In the genomic region with DNA sequence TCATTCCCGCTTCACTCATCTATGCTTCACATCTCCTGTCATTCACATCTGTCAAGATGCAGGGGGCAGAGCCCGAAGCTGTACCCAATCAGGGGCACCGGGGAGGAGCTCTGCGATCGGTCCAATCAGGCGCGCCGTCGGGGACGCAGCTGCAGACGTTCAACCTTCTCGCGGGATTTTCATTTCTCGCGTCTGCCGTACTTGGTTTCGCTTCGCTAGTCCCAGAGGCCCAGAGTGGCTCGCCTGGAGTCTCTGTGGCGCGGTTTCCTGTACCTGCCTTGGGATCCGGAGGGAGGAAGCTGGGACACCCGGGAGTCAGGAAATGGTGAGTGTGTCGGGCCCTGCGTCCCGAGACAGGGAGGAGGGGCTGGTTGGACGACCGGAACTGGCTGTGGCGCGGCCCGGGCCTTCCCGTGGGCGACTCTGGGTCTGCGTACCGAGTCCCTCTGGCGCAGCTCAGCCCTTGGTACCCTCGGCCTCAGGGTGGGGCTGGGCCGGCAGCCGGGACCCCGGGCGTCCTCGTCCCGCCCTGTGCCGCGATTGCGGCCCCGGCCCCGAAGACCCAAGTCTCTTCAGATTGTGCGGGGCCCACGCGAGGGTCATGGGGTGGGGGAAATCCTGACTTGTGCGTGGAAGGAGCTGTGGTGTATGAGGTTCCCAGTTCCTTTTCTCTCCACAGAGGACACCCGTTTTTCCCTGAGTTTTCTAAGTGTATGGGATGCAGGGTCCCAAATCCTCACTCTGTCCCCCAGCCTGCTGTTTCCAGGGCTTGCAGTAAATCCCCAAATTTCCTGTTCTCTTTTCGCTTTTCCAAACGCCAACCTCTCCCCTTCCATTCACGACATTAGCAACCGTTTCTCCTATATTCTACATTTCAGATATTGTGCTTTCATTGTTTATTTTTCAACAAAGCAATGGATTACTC, we compare ENCODE assay signal across 1 cellular context.
TF ChIP-seq lines count a peak whose summit lies in the region.

Gene ZNF136 (plus strand): TSS at position 215 of the 925 bp plus-strand sequence. CDS start 108 bp downstream, at position 323.

TF ChIP-seq in WTC11, 78 proteins besides CTCF, POLR2A, EP300 and RAD21 (continued from another document and continues in another):
- TF ChIP-seq FOXP4 (CRISPR knock-in tag; IDR thresholded peaks at IDR 0.05) (0 out of 2 replicates have a peak, but pooled peaks have one; percentile 77), SMAD4 (CRISPR knock-in tag; IDR thresholded peaks at IDR 0.05) (no peak), RELA (CRISPR knock-in tag; IDR thresholded peaks at IDR 0.05; ENCODE audit: borderline replicate concordance) (no peak; the same call in 1 of the 2 replicates), AFF4 (CRISPR knock-in tag; IDR thresholded peaks at IDR 0.05; ENCODE audit: borderline replicate concordance) (no peak), GTF2I (CRISPR knock-in tag; conservative IDR thresholded peaks at IDR 0.05) (no peak), NFYB (CRISPR knock-in tag; conservative IDR thresholded peaks at IDR 0.05; ENCODE audit: low read depth) (peak; percentile 62), USF2 (CRISPR knock-in tag; IDR thresholded peaks at IDR 0.05) (no peak), ZNF138 (CRISPR knock-in tag; conservative IDR thresholded peaks at IDR 0.05) (no peak), ZNF423 (CRISPR knock-in tag; IDR thresholded peaks at IDR 0.05) (no peak), FOXK1 (CRISPR knock-in tag; IDR thresholded peaks at IDR 0.05) (peak; percentile 69), ZMAT4 (CRISPR knock-in tag; IDR thresholded peaks at IDR 0.05) (no peak), ZSCAN18 (CRISPR knock-in tag; IDR thresholded peaks at IDR 0.05) (no peak), PRRX2 (CRISPR knock-in tag; IDR thresholded peaks at IDR 0.05) (no peak), EMX1 (CRISPR knock-in tag; IDR thresholded peaks at IDR 0.05) (no peak), ZBTB21 (CRISPR knock-in tag; IDR thresholded peaks at IDR 0.05; ENCODE audit: borderline replicate concordance) (no peak), ZNF396 (CRISPR knock-in tag; IDR thresholded peaks at IDR 0.05; ENCODE audit: borderline replicate concordance) (no peak), NFE2L1 (CRISPR knock-in tag; IDR thresholded peaks at IDR 0.05) (no peak), NFATC4 (CRISPR knock-in tag; IDR thresholded peaks at IDR 0.05) (no peak), FOXJ3 (CRISPR knock-in tag; IDR thresholded peaks at IDR 0.05; ENCODE audit: borderline replicate concordance) (no peak), NR3C1 (CRISPR knock-in tag; conservative IDR thresholded peaks at IDR 0.05; ENCODE audit: low read depth) (no peak), MAX (CRISPR knock-in tag; IDR thresholded peaks at IDR 0.05) (peak; percentile 46), TEAD1 (CRISPR knock-in tag; IDR thresholded peaks at IDR 0.05) (peak; percentile 38; the same call in 1 of the 2 replicates)
- TF ChIP-seq, protein P1, sequence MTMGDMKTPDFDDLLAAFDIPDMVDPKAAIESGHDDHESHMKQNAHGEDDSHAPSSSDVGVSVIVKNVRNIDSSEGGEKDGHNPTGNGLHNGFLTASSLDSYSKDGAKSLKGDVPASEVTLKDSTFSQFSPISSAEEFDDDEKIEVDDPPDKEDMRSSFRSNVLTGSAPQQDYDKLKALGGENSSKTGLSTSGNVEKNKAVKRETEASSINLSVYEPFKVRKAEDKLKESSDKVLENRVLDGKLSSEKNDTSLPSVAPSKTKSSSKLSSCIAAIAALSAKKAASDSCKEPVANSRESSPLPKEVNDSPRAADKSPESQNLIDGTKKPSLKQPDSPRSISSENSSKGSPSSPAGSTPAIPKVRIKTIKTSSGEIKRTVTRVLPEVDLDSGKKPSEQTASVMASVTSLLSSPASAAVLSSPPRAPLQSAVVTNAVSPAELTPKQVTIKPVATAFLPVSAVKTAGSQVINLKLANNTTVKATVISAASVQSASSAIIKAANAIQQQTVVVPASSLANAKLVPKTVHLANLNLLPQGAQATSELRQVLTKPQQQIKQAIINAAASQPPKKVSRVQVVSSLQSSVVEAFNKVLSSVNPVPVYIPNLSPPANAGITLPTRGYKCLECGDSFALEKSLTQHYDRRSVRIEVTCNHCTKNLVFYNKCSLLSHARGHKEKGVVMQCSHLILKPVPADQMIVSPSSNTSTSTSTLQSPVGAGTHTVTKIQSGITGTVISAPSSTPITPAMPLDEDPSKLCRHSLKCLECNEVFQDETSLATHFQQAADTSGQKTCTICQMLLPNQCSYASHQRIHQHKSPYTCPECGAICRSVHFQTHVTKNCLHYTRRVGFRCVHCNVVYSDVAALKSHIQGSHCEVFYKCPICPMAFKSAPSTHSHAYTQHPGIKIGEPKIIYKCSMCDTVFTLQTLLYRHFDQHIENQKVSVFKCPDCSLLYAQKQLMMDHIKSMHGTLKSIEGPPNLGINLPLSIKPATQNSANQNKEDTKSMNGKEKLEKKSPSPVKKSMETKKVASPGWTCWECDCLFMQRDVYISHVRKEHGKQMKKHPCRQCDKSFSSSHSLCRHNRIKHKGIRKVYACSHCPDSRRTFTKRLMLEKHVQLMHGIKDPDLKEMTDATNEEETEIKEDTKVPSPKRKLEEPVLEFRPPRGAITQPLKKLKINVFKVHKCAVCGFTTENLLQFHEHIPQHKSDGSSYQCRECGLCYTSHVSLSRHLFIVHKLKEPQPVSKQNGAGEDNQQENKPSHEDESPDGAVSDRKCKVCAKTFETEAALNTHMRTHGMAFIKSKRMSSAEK (CRISPR knock-in tag; IDR thresholded peaks at IDR 0.05; ENCODE audit: borderline replicate concordance) = no peak
- TF ChIP-seq, protein P2, sequence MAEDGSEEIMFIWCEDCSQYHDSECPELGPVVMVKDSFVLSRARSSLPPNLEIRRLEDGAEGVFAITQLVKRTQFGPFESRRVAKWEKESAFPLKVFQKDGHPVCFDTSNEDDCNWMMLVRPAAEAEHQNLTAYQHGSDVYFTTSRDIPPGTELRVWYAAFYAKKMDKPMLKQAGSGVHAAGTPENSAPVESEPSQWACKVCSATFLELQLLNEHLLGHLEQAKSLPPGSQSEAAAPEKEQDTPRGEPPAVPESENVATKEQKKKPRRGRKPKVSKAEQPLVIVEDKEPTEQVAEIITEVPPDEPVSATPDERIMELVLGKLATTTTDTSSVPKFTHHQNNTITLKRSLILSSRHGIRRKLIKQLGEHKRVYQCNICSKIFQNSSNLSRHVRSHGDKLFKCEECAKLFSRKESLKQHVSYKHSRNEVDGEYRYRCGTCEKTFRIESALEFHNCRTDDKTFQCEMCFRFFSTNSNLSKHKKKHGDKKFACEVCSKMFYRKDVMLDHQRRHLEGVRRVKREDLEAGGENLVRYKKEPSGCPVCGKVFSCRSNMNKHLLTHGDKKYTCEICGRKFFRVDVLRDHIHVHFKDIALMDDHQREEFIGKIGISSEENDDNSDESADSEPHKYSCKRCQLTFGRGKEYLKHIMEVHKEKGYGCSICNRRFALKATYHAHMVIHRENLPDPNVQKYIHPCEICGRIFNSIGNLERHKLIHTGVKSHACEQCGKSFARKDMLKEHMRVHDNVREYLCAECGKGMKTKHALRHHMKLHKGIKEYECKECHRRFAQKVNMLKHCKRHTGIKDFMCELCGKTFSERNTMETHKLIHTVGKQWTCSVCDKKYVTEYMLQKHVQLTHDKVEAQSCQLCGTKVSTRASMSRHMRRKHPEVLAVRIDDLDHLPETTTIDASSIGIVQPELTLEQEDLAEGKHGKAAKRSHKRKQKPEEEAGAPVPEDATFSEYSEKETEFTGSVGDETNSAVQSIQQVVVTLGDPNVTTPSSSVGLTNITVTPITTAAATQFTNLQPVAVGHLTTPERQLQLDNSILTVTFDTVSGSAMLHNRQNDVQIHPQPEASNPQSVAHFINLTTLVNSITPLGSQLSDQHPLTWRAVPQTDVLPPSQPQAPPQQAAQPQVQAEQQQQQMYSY (CRISPR knock-in tag; IDR thresholded peaks at IDR 0.05) = no peak
- TF ChIP-seq, protein P3, sequence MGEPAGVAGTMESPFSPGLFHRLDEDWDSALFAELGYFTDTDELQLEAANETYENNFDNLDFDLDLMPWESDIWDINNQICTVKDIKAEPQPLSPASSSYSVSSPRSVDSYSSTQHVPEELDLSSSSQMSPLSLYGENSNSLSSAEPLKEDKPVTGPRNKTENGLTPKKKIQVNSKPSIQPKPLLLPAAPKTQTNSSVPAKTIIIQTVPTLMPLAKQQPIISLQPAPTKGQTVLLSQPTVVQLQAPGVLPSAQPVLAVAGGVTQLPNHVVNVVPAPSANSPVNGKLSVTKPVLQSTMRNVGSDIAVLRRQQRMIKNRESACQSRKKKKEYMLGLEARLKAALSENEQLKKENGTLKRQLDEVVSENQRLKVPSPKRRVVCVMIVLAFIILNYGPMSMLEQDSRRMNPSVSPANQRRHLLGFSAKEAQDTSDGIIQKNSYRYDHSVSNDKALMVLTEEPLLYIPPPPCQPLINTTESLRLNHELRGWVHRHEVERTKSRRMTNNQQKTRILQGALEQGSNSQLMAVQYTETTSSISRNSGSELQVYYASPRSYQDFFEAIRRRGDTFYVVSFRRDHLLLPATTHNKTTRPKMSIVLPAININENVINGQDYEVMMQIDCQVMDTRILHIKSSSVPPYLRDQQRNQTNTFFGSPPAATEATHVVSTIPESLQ (CRISPR knock-in tag; IDR thresholded peaks at IDR 0.05) = no peak
- TF ChIP-seq, protein P4, sequence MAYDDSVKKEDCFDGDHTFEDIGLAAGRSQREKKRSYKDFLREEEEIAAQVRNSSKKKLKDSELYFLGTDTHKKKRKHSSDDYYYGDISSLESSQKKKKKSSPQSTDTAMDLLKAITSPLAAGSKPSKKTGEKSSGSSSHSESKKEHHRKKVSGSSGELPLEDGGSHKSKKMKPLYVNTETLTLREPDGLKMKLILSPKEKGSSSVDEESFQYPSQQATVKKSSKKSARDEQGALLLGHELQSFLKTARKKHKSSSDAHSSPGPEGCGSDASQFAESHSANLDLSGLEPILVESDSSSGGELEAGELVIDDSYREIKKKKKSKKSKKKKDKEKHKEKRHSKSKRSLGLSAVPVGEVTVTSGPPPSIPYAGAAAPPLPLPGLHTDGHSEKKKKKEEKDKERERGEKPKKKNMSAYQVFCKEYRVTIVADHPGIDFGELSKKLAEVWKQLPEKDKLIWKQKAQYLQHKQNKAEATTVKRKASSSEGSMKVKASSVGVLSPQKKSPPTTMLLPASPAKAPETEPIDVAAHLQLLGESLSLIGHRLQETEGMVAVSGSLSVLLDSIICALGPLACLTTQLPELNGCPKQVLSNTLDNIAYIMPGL (CRISPR knock-in tag; IDR thresholded peaks at IDR 0.05) = peak; percentile 31; the same call in 1 of the 2 replicates
